In the genomic region with DNA sequence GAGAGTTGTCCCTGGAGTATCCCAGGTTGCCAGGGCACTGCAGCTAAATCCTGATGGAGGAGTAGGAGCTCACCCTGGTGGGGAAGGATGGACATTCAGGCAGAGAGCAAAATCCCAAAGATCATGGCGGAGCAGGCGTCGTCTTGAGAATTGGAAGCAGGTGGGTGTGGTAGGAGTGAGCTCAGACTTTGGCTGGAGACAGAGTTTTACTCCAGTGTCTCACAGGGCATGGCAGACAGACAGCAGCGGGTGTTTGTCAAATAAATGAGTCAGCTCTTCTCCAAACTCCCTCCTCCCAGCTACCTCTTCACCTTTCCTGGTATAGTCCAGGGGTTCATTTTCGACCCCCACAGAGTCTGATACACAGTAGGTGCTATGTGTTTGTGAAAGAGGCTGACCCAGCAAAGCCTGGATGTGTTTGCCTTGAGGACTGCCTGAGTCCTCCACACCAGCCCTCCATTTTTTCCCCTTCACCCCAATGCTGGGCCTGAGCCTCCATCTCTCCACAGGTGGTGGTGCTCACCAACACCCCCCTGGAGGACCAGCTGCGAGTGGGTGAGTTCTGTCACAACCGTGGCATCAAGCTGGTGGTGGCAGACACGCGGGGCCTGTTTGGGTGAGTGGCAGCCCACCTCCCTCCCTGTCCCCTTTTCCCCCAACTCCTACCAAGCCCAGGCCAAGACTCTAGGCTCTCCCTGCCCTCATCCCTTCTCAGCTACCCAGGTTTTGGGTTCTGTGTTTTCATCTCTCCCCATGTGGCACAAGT, we compare ENCODE assay signal across 14 cellular contexts. TPM values are rescaled to one million over a fixed set of nuclear protein-coding genes. Genes with fewer than 3 reads are reported as not detected.
A peak's percentile ranks its signal among the peaks of the same experiment; 100 is the strongest.
DNase-seq lines count a peak whose midpoint lies in the region; ATAC-seq, FAIRE-seq and TF ChIP-seq lines count a peak whose summit lies in the region.
"Had no signal": no experiment of that assay in that cellular context is flagged by ENCODE, and none has a peak within 500 bp of the region (broad histone marks: within the 10 kb centered on the region; RNA-seq: fewer than 3 reads in every experiment).

No MANE protein-coding gene starts in this region.

- DNase-seq in AG08395 (ENCODE audit: low spot score) (peak; percentile 72), HFF-Myc (ENCODE audit: extremely low read depth, low read depth) (no peak), cardiac fibroblast (ENCODE audit: low read depth in 2 of 2) (peak; percentile 59 to 81), left lobe of liver (ENCODE audit: low spot score) (no peak), NCI-H446 treated with DMSO at 0.1 percent for 48 hours (lab: John Stamatoyannopoulos, UW) (no peak), NCI-H1930 (lab: John Stamatoyannopoulos, UW) (no peak), HTR-8/SVneo (ENCODE audit: insufficient read length, low spot score) (no peak)
- no peak for DNase-seq in effector memory CD4-positive, alpha-beta T cell
- DNase-seq: activated CD4-positive, alpha-beta T cell treated with anti-CD3 and anti-CD28 coated beads, Interleukin-2, amount 50 U/mL, for 4 hours; KBM-7; stimulated activated CD4-positive, alpha-beta T cell treated with anti-CD3 and anti-CD28 coated beads, Interleukin-12 subunit alpha, Interleukin-12 subunit beta, amount 100 ng/mL, for 4 hours; substantia nigra had no signal

- no peak overlapping the region for H3K4me3 ChIP-seq in HFF-Myc (replicated peaks; ENCODE audit: low read depth, low read length)
- no peak overlapping the region for H3K4me3 ChIP-seq in cardiac fibroblast (replicated peaks in 1 of 2; ENCODE audit: low read depth in 2 of 2, low read length in 2 of 2)
- no peak overlapping the region for H3K4me3 ChIP-seq in effector memory CD4-positive, alpha-beta T cell (ENCODE audit: insufficient read depth, low read depth, low read length, poor library complexity, severe bottlenecking)
- H3K4me3 ChIP-seq: coronary artery had no signal

- H3K9me3 ChIP-seq in effector memory CD4-positive, alpha-beta T cell (ENCODE audit: control insufficient read depth, low read length): no peaks in the 10 kb centered on the region
- H3K9me3 ChIP-seq: Caco-2 had no signal

- H3K4me1 ChIP-seq in effector memory CD4-positive, alpha-beta T cell (ENCODE audit: control insufficient read depth, insufficient read depth, low read length, poor library complexity, severe bottlenecking): peaks cover 16% of the 10 kb centered on the region
- H3K4me1 ChIP-seq: Caco-2 had no signal

- no peak for FAIRE-seq in HTR-8/SVneo (lab: Jason Lieb, UNC)

- TF ChIP-seq CTCF in HFF-Myc (IDR thresholded peaks at IDR 0.05; ENCODE audit: low read depth, low read length, missing control alignments): peak; percentile 9
- TF ChIP-seq CTCF in cardiac fibroblast (IDR thresholded peaks at IDR 0.05; ENCODE audit: low read depth, low read length): peak; percentile 20

- no peaks in the 10 kb centered on the region for H3K27me3 ChIP-seq in effector memory CD4-positive, alpha-beta T cell (replicated peaks; ENCODE audit: control insufficient read depth, insufficient read depth, low read length, poor library complexity, severe bottlenecking)

- H3K36me3 ChIP-seq in effector memory CD4-positive, alpha-beta T cell (ENCODE audit: control insufficient read depth, insufficient read depth, low read length): peaks cover 79% of the 10 kb centered on the region

- peak; percentile 70 for ATAC-seq in left lobe of liver

- H3K27ac ChIP-seq in effector memory CD4-positive, alpha-beta T cell (ENCODE audit: insufficient read depth, low read length, poor library complexity, severe bottlenecking): no peak overlapping the region

RNA-seq across cellular contexts. Expression of gene UBA1, which starts 6.9 kb away (rescaled TPM):
- total RNA-seq in left lobe of liver: 87.2 TPM

RNA-seq across cellular contexts. Expression of gene CDK16, which starts 17.9 kb away (rescaled TPM):
- total RNA-seq in left lobe of liver: 21.7 TPM

RNA-seq across cellular contexts. Expression of gene USP11, which starts 32.2 kb away (rescaled TPM):
- total RNA-seq in left lobe of liver: 10.2 TPM

RNA-seq across cellular contexts. Expression of gene RBM10, which starts 55.5 kb away (rescaled TPM):
- 15.0 TPM for total RNA-seq in left lobe of liver

RNA-seq across cellular contexts. Expression of gene NDUFB11, which starts 56.1 kb away (rescaled TPM):
- 67.1 TPM for total RNA-seq in left lobe of liver

Comparison
In these comparisons a context has a peak if more than half of its experiments do, and no peak if none do; other contexts are left out.
1. DNase-seq: peak in AG08395 (single experiment) and cardiac fibroblast (2 of 2); none in HFF-Myc (single experiment), left lobe of liver (single experiment), NCI-H446 treated with DMSO at 0.1 percent for 48 hours (single experiment), NCI-H1930 (0 of 2), HTR-8/SVneo (single experiment) and effector memory CD4-positive, alpha-beta T cell (0 of 3).